9 cellular contexts compared by ENCODE assay signal in genomic region chr2:26179446-26179907, GRCh38. TPM values are rescaled to one million over a fixed set of nuclear protein-coding genes. Genes with fewer than 3 reads are reported as not detected.
DNase-seq lines count a peak whose midpoint lies in the region; ATAC-seq, FAIRE-seq and TF ChIP-seq lines count a peak whose summit lies in the region.
"Had no signal": no experiment of that assay in that cellular context is flagged by ENCODE, and none has a peak within 500 bp of the region (broad histone marks: within the 10 kb centered on the region; RNA-seq: fewer than 3 reads in every experiment).

No MANE protein-coding gene starts in this region.

- H3K27ac ChIP-seq in A549 (peak overlapping the region in 1 of 2 experiments; percentile 87; a peak in 4 of 6 replicates), HUES6 (ENCODE audit: low read depth, low read length) (no peak overlapping the region)

- H3K4me2 ChIP-seq in A549 = peak overlapping the region; percentile 68

- H3K36me3 ChIP-seq in HUES6 (ENCODE audit: control insufficient read depth, insufficient read depth, low read length) (peaks cover 4% of the 10 kb centered on the region; the same call in 1 of the 2 replicates), mucosa of stomach (ENCODE audit: control insufficient read depth, insufficient read depth, low read length) (no peaks in the 10 kb centered on the region)

- no peak for TF ChIP-seq POLR2A in A549 (IDR thresholded peaks at IDR 0.05; ENCODE audit: low read length)

- H3K4me1 ChIP-seq in A549 (peaks cover 10% of the 10 kb centered on the region; the same call in 1 of the 3 replicates), HUES6 (ENCODE audit: control insufficient read depth, insufficient read depth, low read length) (peaks cover 22% of the 10 kb centered on the region), mucosa of stomach (ENCODE audit: control insufficient read depth, insufficient read depth, low read length) (peaks cover 6% of the 10 kb centered on the region)

- H3K4me3 ChIP-seq in A549 = no peak overlapping the region; the same call in 1 of the 3 replicates
- H3K4me3 ChIP-seq in HUES6 (ENCODE audit: low read depth, low read length) = peak overlapping the region; percentile 69
- no peak overlapping the region for H3K4me3 ChIP-seq in mucosa of stomach (ENCODE audit: low read length)

- ATAC-seq in A549 (peak in 1 of 2 experiments; percentile 7; a peak in 3 of 6 replicates), HG03095 (IDR thresholded peaks at IDR 0.05; ENCODE audit: unreplicated experiment) (no peak), HG02678 (IDR thresholded peaks at IDR 0.05; ENCODE audit: unreplicated experiment) (no peak)

- POLR2A ChIA-PET in A549 (lab: Yijun Ruan, JAX) = no interaction called here

- H3K9me3 ChIP-seq in A549 = no peaks in the 10 kb centered on the region
- H3K9me3 ChIP-seq in HUES6 (ENCODE audit: control insufficient read depth, insufficient read depth, low read depth, low read length) = no peaks in the 10 kb centered on the region
- H3K9me3 ChIP-seq in mucosa of stomach (ENCODE audit: control insufficient read depth, low read length) = no peaks in the 10 kb centered on the region

- WGBS in A549 (ENCODE audit: missing lambda C conversion rate) = 82% methylated on average over 12 of the region's 12 CpGs

- peak overlapping the region; percentile 5 for H3K9ac ChIP-seq in HUES6 (ENCODE audit: low read length)
- H3K9ac ChIP-seq in mucosa of stomach (ENCODE audit: low read length) = peak overlapping the region; percentile 1

- FAIRE-seq in A549 (lab: Jason Lieb, UNC) (no peak), frontal cortex (lab: Jason Lieb, UNC) (no peak)

- no peak for TF ChIP-seq RAD21 in A549 (conservative IDR thresholded peaks at IDR 0.05 in 1 of 2, IDR thresholded peaks at IDR 0.05 in 1 of 2)

- CTCF ChIA-PET in A549 (lab: Yijun Ruan, JAX) = interaction anchor here (0.6 to 1.9 kb wide), 2 partner anchors 8 to 34 kb away, joined by 3 to 6 read pairs; no protein-coding TSS in a partner anchor

- TF ChIP-seq CTCF in A549 (IDR thresholded peaks at IDR 0.05) = no peak

- peaks cover 37% of the 10 kb centered on the region for H3K27me3 ChIP-seq in HUES6 (ENCODE audit: control insufficient read depth, insufficient read depth, low read length)
- H3K27me3 ChIP-seq in mucosa of stomach (ENCODE audit: control insufficient read depth, insufficient read depth, low read length) = peaks cover 26% of the 10 kb centered on the region

- no peak for DNase-seq in A549 (ENCODE audit: low read depth in 1 of 2, low spot score in 1 of 2)
- peak; percentile 55 for DNase-seq in dermis blood vessel endothelial cell
- DNase-seq in frontal cortex (ENCODE audit: low spot score in 2 of 2) = no peak
- no peak for DNase-seq in HK-2 (ENCODE audit: unreplicated experiment)
- DNase-seq: activated CD4-positive, alpha-beta memory T cell treated with anti-CD3 and anti-CD28 coated beads, Interleukin-2, amount 10 ng/mL, durations not matched to agents 7 days and 5 days had no signal

- TF ChIP-seq EP300 in A549 (IDR thresholded peaks at IDR 0.05) = no peak

TF ChIP-seq in A549, 52 proteins besides CTCF, POLR2A, EP300 and RAD21:
- peak; percentile 10; the same call in 1 of the 2 replicates for TF ChIP-seq MAX (IDR thresholded peaks at IDR 0.05)
- TF ChIP-seq CEBPB (IDR thresholded peaks at IDR 0.05) = no peak

RNA-seq across cellular contexts. Expression of gene GAREM2, which starts 6.6 kb away (rescaled TPM):
- polyA plus RNA-seq in A549 (2011; rRNA removed) = 5.1 and 6.6 TPM in 2 replicates
- 5.6 and 8.6 TPM in 2 replicates for polyA plus RNA-seq in A549 (2012; cell fraction: cytosol; rRNA removed)
- 11.2 and 11.9 TPM in 2 replicates for polyA plus RNA-seq in A549 (2012; cell fraction: nucleus; rRNA removed)
- 4.5 to 5.9 TPM (median 5.6 TPM) in 3 replicates for polyA plus RNA-seq in A549 (2017; fragmentation: RNase III; extraction: RNeasy Plus Mini Kit Qiagen cat#74134 plus additional on column Dnase treatment)
- 10.2 and 10.4 TPM in 2 replicates for polyA minus RNA-seq in A549 (2011; rRNA and poly(A)+ RNA removed)
- total RNA-seq in dermis blood vessel endothelial cell = 0.37 and 0.68 TPM in 2 replicates
- total RNA-seq in frontal cortex = 6.1 TPM
